ENCODE assay signal across 14 cellular contexts in the genomic region with DNA sequence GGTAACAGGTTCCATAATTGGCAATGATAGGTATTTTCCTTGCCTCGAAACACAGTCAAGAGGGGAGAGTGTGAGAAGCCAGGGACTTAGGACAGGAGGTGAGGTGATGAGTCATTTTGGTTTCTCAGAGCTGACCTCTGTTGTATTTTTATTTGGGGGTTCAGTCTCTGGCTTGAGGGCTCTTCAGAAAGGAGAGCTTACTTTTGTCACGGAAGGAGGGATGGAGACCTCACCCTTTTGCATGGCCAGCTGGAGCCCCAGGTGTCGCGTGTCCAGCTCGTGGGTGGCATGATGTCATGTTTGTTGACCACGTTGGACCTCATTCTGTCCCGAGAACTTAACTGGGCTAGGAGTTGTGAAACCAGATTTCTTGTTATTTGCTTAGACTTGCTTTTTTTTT.
DNase-seq lines count a peak whose midpoint lies in the region; ATAC-seq and TF ChIP-seq lines count a peak whose summit lies in the region.
"Had no signal": no experiment of that assay in that cellular context is flagged by ENCODE, and none has a peak within 500 bp of the region (broad histone marks: within the 10 kb centered on the region; RNA-seq: fewer than 3 reads in every experiment).

No MANE protein-coding gene starts in this region.

- peaks cover 10% of the 10 kb centered on the region for H3K4me1 ChIP-seq in BE2C

- no peak overlapping the region for H3K4me3 ChIP-seq in BE2C (ENCODE audit: low read depth, low read length)

- no peaks in the 10 kb centered on the region for H3K36me3 ChIP-seq in BE2C

- ATAC-seq in GM19455 (IDR thresholded peaks at IDR 0.05; ENCODE audit: unreplicated experiment) (peak; percentile 61), HG02973 (IDR thresholded peaks at IDR 0.05; ENCODE audit: unreplicated experiment) (peak; percentile 50)
- ATAC-seq: activated CD8-positive, alpha-beta T cell treated with anti-CD3 and anti-CD28 coated beads, Interleukin-2, amount 10 ng/mL, durations not matched to agents 7 days and 5 days; CD8-positive, alpha-beta T cell; left colon had no signal

- intact Hi-C loops in MCF 10A (cut with micrococcal nuclease), result no loop called here

- no TSS peak for BruUV-seq in MCF 10A (replicated peaks; lab: Mats Ljungman, UMichigan)

- H3K9me3 Mint-ChIP-seq in MCF 10A (ENCODE audit: unreplicated experiment), result no peaks in the 10 kb centered on the region
- H3K9me3 Mint-ChIP-seq: CD8-positive, alpha-beta T cell had no signal

- TF ChIP-seq CTCF in GM13977 (IDR thresholded peaks at IDR 0.05; ENCODE audit: extremely low read depth, insufficient read depth, missing control alignments), result no peak
- no peak for TF ChIP-seq CTCF in BE2C (IDR thresholded peaks at IDR 0.05; ENCODE audit: low read depth, low read length)
- no peak for TF ChIP-seq CTCF in MCF 10A (IDR thresholded peaks at IDR 0.05; ENCODE audit: unreplicated experiment)

- no peaks in the 10 kb centered on the region for H3K9me3 ChIP-seq in BE2C

- H3K27ac Mint-ChIP-seq in MCF 10A (ENCODE audit: low read depth, unreplicated experiment), result no peak overlapping the region
- H3K27ac Mint-ChIP-seq: activated CD8-positive, alpha-beta T cell treated with anti-CD3 and anti-CD28 coated beads, Interleukin-2, amount 10 ng/mL, durations not matched to agents 7 days and 5 days; CD8-positive, alpha-beta T cell had no signal

- in situ Hi-C loops in GM13977 (cut with MboI; ENCODE audit: low pct_unique_long_range_greater_than_20kb, low sequenced_read_pairs, unreplicated experiment), result loop anchor here (10.0 to 25.0 kb wide), 2 partner anchors 246 kb away; no protein-coding TSS in a partner anchor

- CTCF ChIA-PET in MCF 10A (lab: Yijun Ruan, JAX), result interaction anchor here (1.2 kb wide), 1 partner anchor 13 kb away, joined by 3 read pairs; no protein-coding TSS in a partner anchor

- DNase-seq in GM13977 (ENCODE audit: low spot score), result peak; percentile 62
- DNase-seq in RPMI7951 (ENCODE audit: low read depth), result peak; percentile 44
- no peak for DNase-seq in effector CD8-positive, alpha-beta T cell (lab: John Stamatoyannopoulos, UW)
- no peak for DNase-seq in BE2C
- no peak for DNase-seq in MCF 10A (ENCODE audit: unreplicated experiment)
- no peak for DNase-seq in amniotic stem cell (lab: John Stamatoyannopoulos, UW)
- DNase-seq: activated CD8-positive, alpha-beta T cell treated with anti-CD3 and anti-CD28 coated beads, Interleukin-2, amount 10 ng/mL, durations not matched to agents 7 days and 5 days; amygdala; CD8-positive, alpha-beta T cell; left colon; NCI-H1694; SIG-M5 had no signal

- POLR2A ChIA-PET in MCF 10A (lab: Yijun Ruan, JAX), result interaction anchor here (1.0 kb wide), 1 partner anchor 99 kb away, joined by 3 read pairs; no protein-coding TSS in a partner anchor

- H3K4me1 Mint-ChIP-seq in MCF 10A (ENCODE audit: insufficient read depth, unreplicated experiment), result peaks cover 23% of the 10 kb centered on the region

- H3K36me3 Mint-ChIP-seq in MCF 10A (ENCODE audit: insufficient read depth, unreplicated experiment), result no peaks in the 10 kb centered on the region
- H3K36me3 Mint-ChIP-seq: CD8-positive, alpha-beta T cell had no signal

- no peaks in the 10 kb centered on the region for H3K27me3 Mint-ChIP-seq in MCF 10A (ENCODE audit: insufficient read depth, unreplicated experiment)

- no peak overlapping the region for H3K4me3 Mint-ChIP-seq in MCF 10A (ENCODE audit: unreplicated experiment)
- H3K4me3 Mint-ChIP-seq: activated CD8-positive, alpha-beta T cell treated with anti-CD3 and anti-CD28 coated beads, Interleukin-2, amount 10 ng/mL, durations not matched to agents 7 days and 5 days; CD8-positive, alpha-beta T cell had no signal

- no peaks in the 10 kb centered on the region for H3K27me3 ChIP-seq in BE2C

Comparison
In these comparisons a context has a peak if more than half of its experiments do, and no peak if none do; other contexts are left out.
1. DNase-seq: peak in GM13977 (single experiment) and RPMI7951 (single experiment); none in effector CD8-positive, alpha-beta T cell (single experiment), BE2C (single experiment), MCF 10A (single experiment) and amniotic stem cell (single experiment).